ENCODE assay signal across 18 cellular contexts in genomic region chr13:27921961-27922910, GRCh38. TPM values are rescaled to one million over a fixed set of nuclear protein-coding genes. Genes with fewer than 3 reads are reported as not detected.
A peak's percentile ranks its signal among the peaks of the same experiment; 100 is the strongest.
DNase-seq lines count a peak whose midpoint lies in the region; ATAC-seq and TF ChIP-seq lines count a peak whose summit lies in the region.
"Had no signal": no experiment of that assay in that cellular context is flagged by ENCODE, and none has a peak within 500 bp of the region (broad histone marks: within the 10 kb centered on the region; RNA-seq: fewer than 3 reads in every experiment).

No MANE protein-coding gene starts in this region.

- H3K27me3 ChIP-seq in BLaER1 (peaks cover 100% of the 10 kb centered on the region), body of pancreas (no peaks in the 10 kb centered on the region)

- ATAC-seq in body of pancreas = no peak
- ATAC-seq: Right ventricle myocardium inferior had no signal

- H3K36me3 Mint-ChIP-seq in neural crest cell (ENCODE audit: low read depth) = peaks cover under 1% of the 10 kb centered on the region

- H3K27me3 Mint-ChIP-seq in neural crest cell (ENCODE audit: low read depth) = peaks cover 97% of the 10 kb centered on the region

- no peak overlapping the region for H3K27ac ChIP-seq in BLaER1
- H3K27ac ChIP-seq in body of pancreas = peak overlapping the region; percentile 4 to 91 (median 90)
- H3K27ac ChIP-seq: esophagus squamous epithelium, heart right ventricle had no signal

- H3K4me1 ChIP-seq in BLaER1 (peaks cover 20% of the 10 kb centered on the region), body of pancreas (peaks cover 36% of the 10 kb centered on the region)

- H3K36me3 ChIP-seq in BLaER1 (no peaks in the 10 kb centered on the region), body of pancreas (replicated peaks in 1 of 2; ENCODE audit: insufficient read depth in 1 of 2, low read depth in 2 of 2) (no peaks in the 10 kb centered on the region)
- H3K36me3 ChIP-seq: esophagus squamous epithelium, heart right ventricle had no signal

- TF ChIP-seq CTCF in GM10248 (IDR thresholded peaks at IDR 0.05; ENCODE audit: control extremely low read depth, extremely low read depth, low read depth, missing control alignments) (no peak), body of pancreas (IDR thresholded peaks at IDR 0.05) (no peak), neural crest cell (conservative IDR thresholded peaks at IDR 0.05) (no peak)

- no peaks in the 10 kb centered on the region for H3K9me3 Mint-ChIP-seq in neural crest cell

- H3K4me3 ChIP-seq in BLaER1 = peak overlapping the region; percentile 61; the same call in 1 of the 2 replicates
- H3K4me3 ChIP-seq in body of pancreas = peak overlapping the region in 1 of 2 donors; percentile 52

- no peak for TF ChIP-seq POLR2A in body of pancreas (IDR thresholded peaks at IDR 0.05)

- peaks cover 93% of the 10 kb centered on the region for H4K20me1 ChIP-seq in BLaER1

- CTCF ChIA-PET in GM10248 (lab: Yijun Ruan, JAX) = no interaction called here

- WGBS in body of pancreas, 2 donors = 46 to 72% methylated on average over 35 to 40 of the region's 41 CpGs

- DNase-seq in GM10248 (ENCODE audit: extremely low spot score) (peak; percentile 43), body of pancreas (no peak), neural crest cell (ENCODE audit: low read depth, low spot score) (no peak), G401 (ENCODE audit: low spot score) (no peak), NCI-H2081 treated with DMSO at 0.1 percent for 48 hours (lab: John Stamatoyannopoulos, UW) (no peak), NCI-H2081 (lab: John Stamatoyannopoulos, UW) (no peak)
- DNase-seq: activated CD4-positive, alpha-beta T cell treated with anti-CD3 and anti-CD28 coated beads, Interleukin-2, amount 50 U/mL, for 1 hour; activated effector memory CD4-positive, alpha-beta T cell treated with anti-CD3 and anti-CD28 coated beads, Interleukin-2, amount 50 U/mL, for 16 hours; AML-193; cortex of kidney; esophagus squamous epithelium; heart right ventricle; KG1; NCI-H1417 treated with DMSO at 0.1 percent for 48 hours; NCI-H226 had no signal

- intact Hi-C loops in body of pancreas (cut with DNase I) = no loop called here

- H3K9me3 ChIP-seq in BLaER1 (peaks cover 57% of the 10 kb centered on the region), body of pancreas (no peaks in the 10 kb centered on the region)
- H3K9me3 ChIP-seq: esophagus squamous epithelium, heart right ventricle had no signal

- H3K27ac Mint-ChIP-seq in neural crest cell (ENCODE audit: unreplicated experiment) = no peak overlapping the region

- POLR2A ChIA-PET in GM10248 (lab: Yijun Ruan, JAX) = no interaction called here

- peaks cover 25% of the 10 kb centered on the region for H3K4me1 Mint-ChIP-seq in neural crest cell

- peak overlapping the region; percentile 87; the same call in 1 of the 2 replicates for H3K4me2 ChIP-seq in BLaER1

- peak overlapping the region; percentile 19 for H3K4me3 Mint-ChIP-seq in neural crest cell

- in situ Hi-C loops in G401 (cut with HindIII; ENCODE audit: low sequenced_read_pairs) = no loop called here

- H3K9ac ChIP-seq in BLaER1 = no peak overlapping the region

RNA-seq across cellular contexts. Expression of gene PDX1, which starts 2.4 kb away (rescaled TPM):
- 10 to 100 TPM in 1 of 2 donors, 1 to 10 TPM in 1; 6.5 to 25.1 TPM for total RNA-seq in body of pancreas
- not detected in 2 replicates for total RNA-seq in neural crest cell
- total RNA-seq in G401 (2014; rRNA removed; shearing (Covaris generic)) = not detected in 2 replicates
- total RNA-seq: esophagus squamous epithelium, heart right ventricle, posterior vena cava, Right ventricle myocardium inferior had no signal

RNA-seq across cellular contexts. Expression of gene CDX2, which starts 46.9 kb away (rescaled TPM):
- total RNA-seq in body of pancreas (1 to 10 TPM; 1.3 to 1.6 TPM), neural crest cell (1.3 and 2.4 TPM in 2 replicates)
- total RNA-seq in G401 (2014; rRNA removed; shearing (Covaris generic)) = 0.37 and 0.41 TPM in 2 replicates
- total RNA-seq: esophagus squamous epithelium, heart right ventricle, posterior vena cava, Right ventricle myocardium inferior had no signal
